Comparison of ENCODE assay signal across 2 cellular contexts in the genomic region with DNA sequence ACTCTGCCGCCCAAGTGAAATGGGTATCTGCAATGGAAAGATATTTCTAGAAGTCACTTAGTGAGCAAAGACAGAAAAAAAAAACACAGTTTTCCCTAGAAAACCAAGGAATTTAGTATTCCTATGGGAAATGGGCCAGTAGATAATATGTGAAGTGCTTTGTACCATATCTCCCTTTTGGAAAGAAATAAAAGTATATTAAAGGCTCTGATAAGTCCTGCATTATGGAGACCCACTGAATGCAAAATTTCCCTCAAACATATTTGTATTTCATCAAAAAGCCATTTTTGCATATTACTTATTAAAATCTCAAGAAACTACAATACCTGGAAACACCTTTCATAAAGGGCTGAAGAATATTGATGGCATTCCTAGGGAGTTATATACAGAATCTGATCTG.
TF ChIP-seq lines count a peak whose summit lies in the region.

No MANE protein-coding gene starts in this region.

TF ChIP-seq in HEK293, 187 proteins besides CTCF, POLR2A, EP300 and RAD21:
- TF ChIP-seq, protein P1, sequence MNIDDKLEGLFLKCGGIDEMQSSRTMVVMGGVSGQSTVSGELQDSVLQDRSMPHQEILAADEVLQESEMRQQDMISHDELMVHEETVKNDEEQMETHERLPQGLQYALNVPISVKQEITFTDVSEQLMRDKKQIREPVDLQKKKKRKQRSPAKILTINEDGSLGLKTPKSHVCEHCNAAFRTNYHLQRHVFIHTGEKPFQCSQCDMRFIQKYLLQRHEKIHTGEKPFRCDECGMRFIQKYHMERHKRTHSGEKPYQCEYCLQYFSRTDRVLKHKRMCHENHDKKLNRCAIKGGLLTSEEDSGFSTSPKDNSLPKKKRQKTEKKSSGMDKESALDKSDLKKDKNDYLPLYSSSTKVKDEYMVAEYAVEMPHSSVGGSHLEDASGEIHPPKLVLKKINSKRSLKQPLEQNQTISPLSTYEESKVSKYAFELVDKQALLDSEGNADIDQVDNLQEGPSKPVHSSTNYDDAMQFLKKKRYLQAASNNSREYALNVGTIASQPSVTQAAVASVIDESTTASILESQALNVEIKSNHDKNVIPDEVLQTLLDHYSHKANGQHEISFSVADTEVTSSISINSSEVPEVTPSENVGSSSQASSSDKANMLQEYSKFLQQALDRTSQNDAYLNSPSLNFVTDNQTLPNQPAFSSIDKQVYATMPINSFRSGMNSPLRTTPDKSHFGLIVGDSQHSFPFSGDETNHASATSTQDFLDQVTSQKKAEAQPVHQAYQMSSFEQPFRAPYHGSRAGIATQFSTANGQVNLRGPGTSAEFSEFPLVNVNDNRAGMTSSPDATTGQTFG (tag by site-specific recombination; IDR thresholded peaks at IDR 0.05; ENCODE audit: borderline replicate concordance), result no peak
- TF ChIP-seq ZNF239 (tag by site-specific recombination; IDR thresholded peaks at IDR 0.05), result peak; percentile 92

TF ChIP-seq in K562, 482 proteins besides CTCF, POLR2A, EP300 and RAD21 (continued from another document):
- TF ChIP-seq, protein P2, sequence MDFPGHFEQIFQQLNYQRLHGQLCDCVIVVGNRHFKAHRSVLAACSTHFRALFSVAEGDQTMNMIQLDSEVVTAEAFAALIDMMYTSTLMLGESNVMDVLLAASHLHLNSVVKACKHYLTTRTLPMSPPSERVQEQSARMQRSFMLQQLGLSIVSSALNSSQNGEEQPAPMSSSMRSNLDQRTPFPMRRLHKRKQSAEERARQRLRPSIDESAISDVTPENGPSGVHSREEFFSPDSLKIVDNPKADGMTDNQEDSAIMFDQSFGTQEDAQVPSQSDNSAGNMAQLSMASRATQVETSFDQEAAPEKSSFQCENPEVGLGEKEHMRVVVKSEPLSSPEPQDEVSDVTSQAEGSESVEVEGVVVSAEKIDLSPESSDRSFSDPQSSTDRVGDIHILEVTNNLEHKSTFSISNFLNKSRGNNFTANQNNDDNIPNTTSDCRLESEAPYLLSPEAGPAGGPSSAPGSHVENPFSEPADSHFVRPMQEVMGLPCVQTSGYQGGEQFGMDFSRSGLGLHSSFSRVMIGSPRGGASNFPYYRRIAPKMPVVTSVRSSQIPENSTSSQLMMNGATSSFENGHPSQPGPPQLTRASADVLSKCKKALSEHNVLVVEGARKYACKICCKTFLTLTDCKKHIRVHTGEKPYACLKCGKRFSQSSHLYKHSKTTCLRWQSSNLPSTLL (IDR thresholded peaks at IDR 0.05), result no peak
